8 cellular contexts compared by ENCODE assay signal in the genomic region with DNA sequence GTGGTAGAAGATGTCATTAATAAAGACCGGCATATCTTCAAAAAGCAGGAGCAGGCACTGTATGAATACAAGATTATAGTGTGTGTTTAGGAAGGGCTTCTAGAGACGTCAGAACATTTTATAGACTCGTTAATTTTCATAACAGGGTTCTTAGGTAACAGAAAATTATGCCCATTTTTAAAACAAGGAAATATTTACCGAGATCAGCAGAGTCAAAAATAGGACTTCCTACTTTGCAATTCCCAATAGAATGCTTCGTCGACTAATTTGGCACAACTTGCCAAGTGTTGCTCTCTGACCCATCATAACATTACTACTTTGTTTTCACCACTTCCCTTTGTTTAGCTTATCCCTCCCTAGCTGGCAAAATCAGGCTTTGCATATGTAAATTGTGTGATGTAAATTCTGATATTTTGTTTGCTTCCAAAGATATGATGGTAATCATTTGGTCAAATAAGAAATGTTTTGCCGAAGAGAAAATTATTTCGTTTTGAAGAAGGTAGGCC. TPM values are rescaled to one million over a fixed set of nuclear protein-coding genes. Genes with fewer than 3 reads are reported as not detected.
A peak's percentile ranks its signal among the peaks of the same experiment; 100 is the strongest.
DNase-seq lines count a peak whose midpoint lies in the region; ATAC-seq and TF ChIP-seq lines count a peak whose summit lies in the region.

No MANE protein-coding gene starts in this region.

- DNase-seq in activated CD8-positive, alpha-beta memory T cell treated with anti-CD3 and anti-CD28 coated beads, Interleukin-2, amount 10 ng/mL, durations not matched to agents 7 days and 5 days: no peak
- no peak for DNase-seq in activated CD8-positive, alpha-beta memory T cell treated with anti-CD3 and anti-CD28 coated beads for 24 hours
- DNase-seq in putamen (ENCODE audit: low spot score) (peak; percentile 30), NCI-H2107 (lab: John Stamatoyannopoulos, UW) (no peak), occipital lobe (lab: John Stamatoyannopoulos, UW) (no peak), HT-29 (ENCODE audit: low spot score) (no peak)

- H3K27me3 Mint-ChIP-seq in activated CD8-positive, alpha-beta memory T cell treated with anti-CD3 and anti-CD28 coated beads, Interleukin-2, amount 10 ng/mL, durations not matched to agents 7 days and 5 days: no peaks in the 10 kb centered on the region

- H3K36me3 ChIP-seq in gastroesophageal sphincter: no peaks in the 10 kb centered on the region

- TF ChIP-seq EP300 in gastroesophageal sphincter (IDR thresholded peaks at IDR 0.05): no peak

- peak overlapping the region; percentile 79 for H3K27ac ChIP-seq in VCaP
- peak overlapping the region; percentile 92 to 97 (median 96) for H3K27ac ChIP-seq in gastroesophageal sphincter

- H3K36me3 Mint-ChIP-seq in activated CD8-positive, alpha-beta memory T cell treated with anti-CD3 and anti-CD28 coated beads, Interleukin-2, amount 10 ng/mL, durations not matched to agents 7 days and 5 days: peaks cover 28% of the 10 kb centered on the region

- CTCF ChIA-PET in activated CD8-positive, alpha-beta memory T cell treated with anti-CD3 and anti-CD28 coated beads, Interleukin-2, amount 10 ng/mL, durations not matched to agents 7 days and 5 days (lab: Charles Lee): interaction anchor here (0.9 to 2.6 kb wide), 5 partner anchors 16 to 138 kb away, joined by 3 to 14 read pairs (median 4); a partner anchor contains a TSS

- 5 to 7% methylated on average over 8 of the region's 8 CpGs for WGBS in gastroesophageal sphincter (ENCODE audit: low coverage in 1 of 2), 2 donors

- TF ChIP-seq CTCF in VCaP (conservative IDR thresholded peaks at IDR 0.05) (no peak), gastroesophageal sphincter (IDR thresholded peaks at IDR 0.05) (no peak)

- H3K27ac Mint-ChIP-seq in activated CD8-positive, alpha-beta memory T cell treated with anti-CD3 and anti-CD28 coated beads, Interleukin-2, amount 10 ng/mL, durations not matched to agents 7 days and 5 days: peak overlapping the region; percentile 96

- peaks cover 0 to 24% (median 6%) of the 10 kb centered on the region in 3 donors for H3K4me1 ChIP-seq in gastroesophageal sphincter

- ATAC-seq in activated CD8-positive, alpha-beta memory T cell treated with anti-CD3 and anti-CD28 coated beads, Interleukin-2, amount 10 ng/mL, durations not matched to agents 7 days and 5 days: no peak
- no peak for ATAC-seq in gastroesophageal sphincter

- no peaks in the 10 kb centered on the region for H3K27me3 ChIP-seq in gastroesophageal sphincter

- H3K4me3 ChIP-seq in gastroesophageal sphincter: peak overlapping the region; percentile 58 to 82

- H3K4me1 Mint-ChIP-seq in activated CD8-positive, alpha-beta memory T cell treated with anti-CD3 and anti-CD28 coated beads, Interleukin-2, amount 10 ng/mL, durations not matched to agents 7 days and 5 days: peaks cover 52% of the 10 kb centered on the region

- H3K9me3 ChIP-seq in gastroesophageal sphincter: no peaks in the 10 kb centered on the region

- H3K9me3 Mint-ChIP-seq in activated CD8-positive, alpha-beta memory T cell treated with anti-CD3 and anti-CD28 coated beads, Interleukin-2, amount 10 ng/mL, durations not matched to agents 7 days and 5 days (ENCODE audit: low read depth): peaks cover 9% of the 10 kb centered on the region

- TF ChIP-seq POLR2A in gastroesophageal sphincter (IDR thresholded peaks at IDR 0.05): no peak

- peak overlapping the region; percentile 91 for H3K4me3 Mint-ChIP-seq in activated CD8-positive, alpha-beta memory T cell treated with anti-CD3 and anti-CD28 coated beads, Interleukin-2, amount 10 ng/mL, durations not matched to agents 7 days and 5 days

RNA-seq across cellular contexts. Expression of a gene that starts 0.9 kb away (rescaled TPM):
- total RNA-seq in activated CD8-positive, alpha-beta memory T cell treated with anti-CD3 and anti-CD28 coated beads, Interleukin-2, amount 10 ng/mL, durations not matched to agents 7 days and 5 days: 10 to 100 TPM; 57.2 to 74.3 TPM
- total RNA-seq in gastroesophageal sphincter (10 to 100 TPM; 39.1 to 59.9 (median 52.1) TPM), occipital lobe (90.5 TPM)
- total RNA-seq in HT-29 (2014; rRNA removed; shearing (Covaris generic)): 13.0 and 15.1 TPM in 2 replicates
